ENCODE assay signal across 8 cellular contexts in the genomic region with DNA sequence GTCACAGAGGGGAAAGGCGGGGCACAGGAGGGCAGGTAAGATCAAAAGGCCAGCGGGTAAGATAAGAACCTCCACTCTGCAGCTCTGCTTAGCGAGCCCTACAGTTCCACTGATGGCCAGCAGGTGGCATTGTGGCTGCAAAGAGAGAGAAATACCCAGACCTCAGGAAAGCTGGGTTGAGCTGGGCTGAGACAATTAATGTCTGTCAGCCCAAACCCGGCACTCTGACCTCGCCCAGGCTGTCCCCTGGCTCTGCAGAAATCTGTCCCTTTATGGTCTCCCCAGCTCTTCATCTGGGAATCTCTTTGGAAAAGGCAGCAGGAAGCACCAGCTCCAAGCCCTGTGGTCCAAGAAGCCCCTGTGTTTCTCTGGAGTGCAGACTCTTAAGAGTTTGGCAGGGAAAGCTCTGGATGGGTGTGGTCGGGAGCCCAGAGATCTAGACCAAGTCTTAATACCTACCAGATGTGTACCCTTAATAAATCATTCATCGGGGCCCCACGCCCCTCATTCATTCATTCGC. TPM values are rescaled to one million over a fixed set of nuclear protein-coding genes. Genes with fewer than 3 reads are reported as not detected.
DNase-seq lines count a peak whose midpoint lies in the region; ATAC-seq, FAIRE-seq and TF ChIP-seq lines count a peak whose summit lies in the region.

No MANE protein-coding gene starts in this region.

- no peak for ATAC-seq in GM19328 (IDR thresholded peaks at IDR 0.05; ENCODE audit: unreplicated experiment)

- H4K20me1 ChIP-seq in astrocyte (ENCODE audit: insufficient read depth, low read length) = peaks cover 66% of the 10 kb centered on the region

- no peak overlapping the region for H3K4me3 ChIP-seq in GM12864 (ENCODE audit: low read depth, low read length)
- H3K4me3 ChIP-seq in HAP-1 = no peak overlapping the region
- H3K4me3 ChIP-seq in NB4 (ENCODE audit: low read depth, low read length) = no peak overlapping the region
- H3K4me3 ChIP-seq in astrocyte (ENCODE audit: insufficient read depth, low read depth, low read length) = no peak overlapping the region

- no peak overlapping the region for H3K27ac Mint-ChIP-seq in astrocyte (ENCODE audit: unreplicated experiment)

- DNase-seq in GM12864 (ENCODE audit: low read depth) = peak; percentile 38
- DNase-seq in HAP-1 (ENCODE audit: low spot score in 2 of 2) = peak; percentile 85 to 95
- peak; percentile 76 for DNase-seq in NB4 (ENCODE audit: low read depth)
- peak; percentile 54 for DNase-seq in T1000 (lab: John Stamatoyannopoulos, UW)
- DNase-seq in astrocyte (ENCODE audit: low read depth) = no peak
- DNase-seq in iPS DF 19.7 (ENCODE audit: low read depth, low spot score) = peak; percentile 54
- DNase-seq in stimulated activated CD4-positive, alpha-beta T cell treated with anti-CD3 and anti-CD28 coated beads, Interleukin-12 subunit alpha, Interleukin-12 subunit beta, amount 100 ng/mL, for 4 hours = peak; percentile 88

- FAIRE-seq in astrocyte (lab: Jason Lieb, UNC) = peak; percentile 60

- peaks cover 53% of the 10 kb centered on the region for H3K36me3 ChIP-seq in HAP-1 (replicated peaks)
- peaks cover 48% of the 10 kb centered on the region for H3K36me3 ChIP-seq in astrocyte (ENCODE audit: insufficient read depth, low read length)

- H3K27ac ChIP-seq in astrocyte (ENCODE audit: low read depth, low read length) = no peak overlapping the region

- no peak overlapping the region for H2AFZ ChIP-seq in astrocyte (ENCODE audit: low read depth, low read length)

- TF ChIP-seq POLR2A in NB4 (IDR thresholded peaks at IDR 0.05; ENCODE audit: extremely low read depth, insufficient read length) = no peak

- in situ Hi-C loops in HAP-1 (cut with MboI; ENCODE audit: low sequenced_read_pairs) = loop anchor here (5.0 kb wide), 3 partner anchors 112 to 438 kb away; a partner anchor contains a TSS

- H3K4me3 Mint-ChIP-seq in astrocyte (ENCODE audit: unreplicated experiment) = no peak overlapping the region

- H3K4me1 ChIP-seq in HAP-1 = peaks cover 2% of the 10 kb centered on the region; the same call in 1 of the 2 replicates
- H3K4me1 ChIP-seq in astrocyte (ENCODE audit: insufficient read depth, low read length) = peaks cover 32% of the 10 kb centered on the region

- peaks cover 42% of the 10 kb centered on the region for H3K79me2 ChIP-seq in astrocyte (ENCODE audit: insufficient read depth, low read length)

- peak; percentile 100 for TF ChIP-seq CTCF in GM12864 (IDR thresholded peaks at IDR 0.05; ENCODE audit: low read depth, low read length, missing control alignments)
- peak; percentile 98 for TF ChIP-seq CTCF in NB4 (IDR thresholded peaks at IDR 0.05; ENCODE audit: low read depth, low read length)
- peak; percentile 97 for TF ChIP-seq CTCF in astrocyte (IDR thresholded peaks at IDR 0.05; ENCODE audit: insufficient read depth, low read depth, low read length)

- H3K9me3 ChIP-seq in HAP-1 = no peaks in the 10 kb centered on the region
- no peaks in the 10 kb centered on the region for H3K9me3 ChIP-seq in astrocyte (ENCODE audit: insufficient read depth, low read depth, low read length)

- H3K9ac ChIP-seq in astrocyte (ENCODE audit: low read length) = no peak overlapping the region

- peaks cover 26% of the 10 kb centered on the region for H3K36me3 Mint-ChIP-seq in astrocyte (ENCODE audit: low read depth, unreplicated experiment)

- no peaks in the 10 kb centered on the region for H3K27me3 Mint-ChIP-seq in astrocyte (ENCODE audit: low read depth, unreplicated experiment)

- peaks cover 35% of the 10 kb centered on the region for H3K4me1 Mint-ChIP-seq in astrocyte (ENCODE audit: low read depth, unreplicated experiment)

- no peaks in the 10 kb centered on the region for H3K9me3 Mint-ChIP-seq in astrocyte (ENCODE audit: unreplicated experiment)

- H3K4me2 ChIP-seq in astrocyte (ENCODE audit: low read length) = no peak overlapping the region

- no peaks in the 10 kb centered on the region for H3K27me3 ChIP-seq in HAP-1 (ENCODE audit: low read depth)
- H3K27me3 ChIP-seq in astrocyte (ENCODE audit: insufficient read depth, low read length) = no peaks in the 10 kb centered on the region

RNA-seq across cellular contexts. Expression of a gene that starts 8.3 kb away (rescaled TPM):
- total RNA-seq in astrocyte = 276 and 302 TPM in 2 replicates

RNA-seq across cellular contexts. Expression of a gene that starts 9.5 kb away (rescaled TPM):
- 6.8 and 8.2 TPM in 2 replicates for total RNA-seq in astrocyte
